In genomic region chr9:105401651-105402050, GRCh38 we compare ENCODE assay signal across 1 cellular context.
TF ChIP-seq lines count a peak whose summit lies in the region.

No MANE protein-coding gene starts in this region.

TF ChIP-seq in H1, 55 proteins besides CTCF, POLR2A, EP300 and RAD21:
- no peak for TF ChIP-seq ATF2 (IDR thresholded peaks at IDR 0.05; ENCODE audit: low read length)
- no peak for TF ChIP-seq ATF3 (IDR thresholded peaks at IDR 0.05; ENCODE audit: insufficient read depth, low read depth, low read length)
- no peak for TF ChIP-seq BCL11A (IDR thresholded peaks at IDR 0.05; ENCODE audit: low read depth in 2 of 2, low read length in 2 of 2)
- TF ChIP-seq HDAC2 (IDR thresholded peaks at IDR 0.05; ENCODE audit: borderline replicate concordance in 1 of 2, low read depth in 2 of 2, low read length in 2 of 2) = no peak
- TF ChIP-seq SP2 (IDR thresholded peaks at IDR 0.05; ENCODE audit: low read length) = no peak
- TF ChIP-seq EGR1 (IDR thresholded peaks at IDR 0.05; ENCODE audit: borderline replicate concordance, low read depth, low read length) = no peak
- no peak for TF ChIP-seq KDM5A (IDR thresholded peaks at IDR 0.05; ENCODE audit: low read length)
- TF ChIP-seq TCF12 (IDR thresholded peaks at IDR 0.05; ENCODE audit: low read depth, low read length) = no peak
- TF ChIP-seq RFX5 (IDR thresholded peaks at IDR 0.05; ENCODE audit: borderline replicate concordance, low read depth, low read length) = no peak
- TF ChIP-seq MAX (IDR thresholded peaks at IDR 0.05) = no peak
- TF ChIP-seq CBX8 (IDR thresholded peaks at IDR 0.05; ENCODE audit: borderline replicate concordance, low read depth, low read length) = no peak
- no peak for TF ChIP-seq KDM1A (IDR thresholded peaks at IDR 0.05; ENCODE audit: borderline replicate concordance, low read length)
- TF ChIP-seq CBX5 (IDR thresholded peaks at IDR 0.05; ENCODE audit: low read depth, low read length) = no peak
- no peak for TF ChIP-seq GTF2F1 (IDR thresholded peaks at IDR 0.05; ENCODE audit: borderline replicate concordance, low read depth, low read length)
- no peak for TF ChIP-seq FOSL1 (IDR thresholded peaks at IDR 0.05; ENCODE audit: insufficient read depth, low read depth, low read length)
- TF ChIP-seq MAFK (IDR thresholded peaks at IDR 0.05; ENCODE audit: low read depth, low read length) = no peak
- TF ChIP-seq E2F6 (IDR thresholded peaks at IDR 0.05) = no peak
